ENCODE assay signal across 8 cellular contexts in genomic region chr3:33636125-33636855, GRCh38.
A peak's percentile ranks its signal among the peaks of the same experiment; 100 is the strongest.
DNase-seq lines count a peak whose midpoint lies in the region; ATAC-seq, FAIRE-seq and TF ChIP-seq lines count a peak whose summit lies in the region.

No MANE protein-coding gene starts in this region.

- TF ChIP-seq CTCF in RWPE1 (conservative IDR thresholded peaks at IDR 0.05; ENCODE audit: low read depth) (peak; percentile 58), esophagus squamous epithelium (IDR thresholded peaks at IDR 0.05) (peak; percentile 22 to 61 (median 50)), pancreas (IDR thresholded peaks at IDR 0.05) (peak in 3 of 4 donors; percentile 29 to 51 (median 47))

- peak; percentile 90 for FAIRE-seq in pancreas (lab: Jason Lieb, UNC)

- intact Hi-C loops in esophagus squamous epithelium (cut with DNase I) (loop anchor here (10.0 kb wide), 1 partner anchor 149 kb away; no protein-coding TSS in a partner anchor), pancreas (cut with DNase I) (no loop called here)

- no peaks in the 10 kb centered on the region for H3K27me3 ChIP-seq in esophagus squamous epithelium
- no peaks in the 10 kb centered on the region for H3K27me3 ChIP-seq in pancreas

- no peak for TF ChIP-seq POLR2A in esophagus squamous epithelium (IDR thresholded peaks at IDR 0.05)

- no peak overlapping the region for H3K4me3 ChIP-seq in Jurkat, Clone E6-1 (ENCODE audit: low read length)
- no peak overlapping the region for H3K4me3 ChIP-seq in esophagus squamous epithelium
- no peak overlapping the region for H3K4me3 ChIP-seq in pancreas

- DNase-seq in Daoy (ENCODE audit: low read depth): peak; percentile 8
- DNase-seq in Jurkat, Clone E6-1 (ENCODE audit: low read depth, low spot score): peak; percentile 39
- peak; percentile 8 for DNase-seq in RWPE1 (ENCODE audit: low spot score)
- no peak for DNase-seq in esophagus squamous epithelium (lab: John Stamatoyannopoulos, UW)
- no peak for DNase-seq in pancreas
- DNase-seq in stimulated activated CD4-positive, alpha-beta T cell treated with anti-CD3 and anti-CD28 coated beads, Interleukin-2, amount 100 ng/mL, for 24 hours: no peak

- CTCF ChIA-PET in RWPE1 (lab: Yijun Ruan, JAX): interaction anchor here (0.6 to 2.4 kb wide), 4 partner anchors 14 to 394 kb away, joined by 3 to 7 read pairs (median 4); no protein-coding TSS in a partner anchor

- H3K9me3 ChIP-seq in esophagus squamous epithelium: no peaks in the 10 kb centered on the region
- no peaks in the 10 kb centered on the region for H3K9me3 ChIP-seq in pancreas

- no peak overlapping the region for H3K27ac ChIP-seq in RWPE1
- H3K27ac ChIP-seq in esophagus squamous epithelium: no peak overlapping the region
- no peak overlapping the region for H3K27ac ChIP-seq in pancreas

- H3K4me1 ChIP-seq in esophagus squamous epithelium (peaks cover 0 to 7% (median 0%) of the 10 kb centered on the region in 3 donors), pancreas (peaks cover 0 to 5% (median 3%) of the 10 kb centered on the region in 3 donors)

- ATAC-seq in pancreas (peak in 3 of 4 donors; percentile 63 to 80 (median 79)), GM18511 (IDR thresholded peaks at IDR 0.05; ENCODE audit: unreplicated experiment) (no peak), GM19452 (IDR thresholded peaks at IDR 0.05; ENCODE audit: unreplicated experiment) (no peak)

- H3K36me3 ChIP-seq in esophagus squamous epithelium (peaks cover 0 to 13% (median 0%) of the 10 kb centered on the region in 3 donors), pancreas (peaks cover 0 to under 1% (median 0%) of the 10 kb centered on the region in 3 donors)

- 50 to 51% methylated on average over 6 of the region's 6 CpGs for WGBS in esophagus squamous epithelium, 2 donors
- WGBS in pancreas, 2 donors: 32 to 37% methylated on average over 6 of the region's 6 CpGs

- POLR2A ChIA-PET in RWPE1 (lab: Yijun Ruan, JAX; ENCODE audit: low non-redundant PET): no interaction called here

Comparison
In these comparisons a context has a peak if more than half of its experiments do, and no peak if none do; other contexts are left out.
1. DNase-seq: peak in Daoy (single experiment), Jurkat, Clone E6-1 (single experiment) and RWPE1 (single experiment); none in esophagus squamous epithelium (single experiment), pancreas (0 of 6) and stimulated activated CD4-positive, alpha-beta T cell treated with anti-CD3 and anti-CD28 coated beads, Interleukin-2, amount 100 ng/mL, for 24 hours (0 of 2).
2. ATAC-seq: peak in pancreas (3 of 4); none in GM18511 (single experiment) and GM19452 (single experiment).
3. Peak in every context shown above with its lines, with median percentiles within 50 percentile points of each other: CTCF ChIP-seq.